In the genomic region with DNA sequence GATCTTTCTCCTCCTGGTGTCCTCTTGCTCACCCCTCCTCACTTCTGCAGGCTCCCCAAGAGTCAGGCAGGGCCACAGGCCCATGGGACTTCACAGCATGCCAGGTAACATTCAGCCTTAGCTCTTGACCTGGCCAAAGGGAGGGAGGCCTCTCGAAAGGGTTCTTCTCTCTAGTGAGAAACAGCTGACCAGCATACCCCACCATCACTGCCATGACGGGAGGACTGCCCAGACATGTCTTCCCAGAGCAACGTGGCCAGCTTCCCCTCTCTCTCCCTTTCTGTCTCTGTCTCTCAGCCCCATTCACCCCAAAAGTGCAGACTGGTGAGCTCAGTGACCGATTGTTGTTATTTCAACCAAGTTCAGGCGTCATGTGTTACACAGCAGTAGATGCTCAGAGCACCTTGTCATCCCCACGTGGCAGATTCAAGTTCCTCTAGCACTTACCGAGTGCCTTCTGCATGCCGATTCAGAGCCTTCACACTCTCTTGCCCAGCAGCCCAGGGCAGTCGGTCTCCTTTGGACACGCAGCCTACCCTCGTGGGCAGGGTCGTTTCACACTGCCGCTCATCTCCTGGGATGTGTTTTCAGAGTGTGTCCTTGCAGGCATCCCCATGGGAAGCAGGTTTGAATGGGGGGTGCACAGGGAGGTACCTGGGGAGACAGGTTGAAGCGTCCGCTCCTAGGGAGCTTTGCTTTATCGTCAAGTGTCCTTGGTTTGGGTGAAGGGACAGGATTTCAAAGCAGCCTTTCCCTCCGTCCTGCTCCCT, we compare ENCODE assay signal across 23 cellular contexts.
A peak's percentile ranks its signal among the peaks of the same experiment; 100 is the strongest.
DNase-seq lines count a peak whose midpoint lies in the region; ATAC-seq, FAIRE-seq and TF ChIP-seq lines count a peak whose summit lies in the region.
"Had no signal": no experiment of that assay in that cellular context is flagged by ENCODE, and none has a peak within 500 bp of the region (broad histone marks: within the 10 kb centered on the region; RNA-seq: fewer than 3 reads in every experiment).

No MANE protein-coding gene starts in this region.

- no peak for FAIRE-seq in kidney (lab: Jason Lieb, UNC)
- FAIRE-seq: GM12892, H54 had no signal

- no peaks in the 10 kb centered on the region for H3K27me3 ChIP-seq in BLaER1
- no peaks in the 10 kb centered on the region for H3K27me3 ChIP-seq in BLaER1 treated with 17β-estradiol and CSF1 and Interleukin-3, amounts not matched to agents 10 nM and 100 nM
- H3K27me3 ChIP-seq in sigmoid colon, result no peaks in the 10 kb centered on the region

- H3K9ac ChIP-seq in BLaER1, result no peak overlapping the region
- 0 out of 22 replicates have a peak overlapping the region, but pooled peaks of 1 of the 11 experiments have one; percentile 21 for H3K9ac ChIP-seq in BLaER1 treated with 17β-estradiol and CSF1 and Interleukin-3, amounts not matched to agents 10 nM and 100 nM
- no peak overlapping the region for H3K9ac ChIP-seq in kidney (ENCODE audit: low read length in 2 of 2)

- H3K4me3 ChIP-seq in BLaER1 (no peak overlapping the region), kidney (ENCODE audit: low read length in 2 of 2) (no peak overlapping the region), sigmoid colon (no peak overlapping the region)
- no peak overlapping the region for H3K4me3 ChIP-seq in BLaER1 treated with 17β-estradiol and CSF1 and Interleukin-3, amounts not matched to agents 10 nM and 100 nM
- H3K4me3 ChIP-seq: PC-9, SJCRH30 had no signal

- no peak for TF ChIP-seq POLR2A in sigmoid colon (IDR thresholded peaks at IDR 0.05)

- H4K20me1 ChIP-seq in BLaER1, result no peaks in the 10 kb centered on the region
- H4K20me1 ChIP-seq in BLaER1 treated with 17β-estradiol and CSF1 and Interleukin-3, amounts not matched to agents 10 nM and 100 nM, result no peaks in the 10 kb centered on the region

- H3K36me3 ChIP-seq in BLaER1, result no peaks in the 10 kb centered on the region
- no peaks in the 10 kb centered on the region for H3K36me3 ChIP-seq in BLaER1 treated with 17β-estradiol and CSF1 and Interleukin-3, amounts not matched to agents 10 nM and 100 nM
- no peaks in the 10 kb centered on the region for H3K36me3 ChIP-seq in kidney (ENCODE audit: control insufficient read depth in 1 of 2, insufficient read depth in 2 of 2, low read length in 2 of 2)
- no peaks in the 10 kb centered on the region for H3K36me3 ChIP-seq in sigmoid colon
- H3K36me3 ChIP-seq: SJCRH30 had no signal

- WGBS in sigmoid colon, 2 donors, result 82 to 89% methylated on average over 17 of the region's 17 CpGs

- H3K9me3 ChIP-seq in BLaER1, result peaks cover 21% of the 10 kb centered on the region
- peaks cover 11 to 26% (median 18%) of the 10 kb centered on the region in 11 experiments for H3K9me3 ChIP-seq in BLaER1 treated with 17β-estradiol and CSF1 and Interleukin-3, amounts not matched to agents 10 nM and 100 nM (replicated peaks in 1 of 11)
- H3K9me3 ChIP-seq in kidney (ENCODE audit: control insufficient read depth in 1 of 2, low read length in 2 of 2), result no peaks in the 10 kb centered on the region
- H3K9me3 ChIP-seq in sigmoid colon, result peaks cover 0 to 5% (median 2%) of the 10 kb centered on the region in 4 donors
- H3K9me3 ChIP-seq: SJCRH30 had no signal

- intact Hi-C loops in kidney (cut with DNase I) (no loop called here), sigmoid colon (cut with DNase I) (no loop called here)

- H3K27ac ChIP-seq in BLaER1 (peak overlapping the region; percentile 31; the same call in 1 of the 2 replicates), kidney (ENCODE audit: low read depth in 2 of 2, low read length in 2 of 2) (no peak overlapping the region), sigmoid colon (no peak overlapping the region)
- H3K27ac ChIP-seq in BLaER1 treated with 17β-estradiol and CSF1 and Interleukin-3, amounts not matched to agents 10 nM and 100 nM, result no peak overlapping the region
- H3K27ac ChIP-seq: HL-60, PC-9, RWPE1, SJCRH30 had no signal

- DNase-seq in kidney, result peak; percentile 25
- peak; percentile 51 for DNase-seq in sigmoid colon
- no peak for DNase-seq in NCI-H1436 treated with DMSO at 0.1 percent for 48 hours (lab: John Stamatoyannopoulos, UW)
- DNase-seq in NAMALWA (ENCODE audit: low spot score), result no peak
- DNase-seq: ACHN, DMS79, HFFc6, IMR-90, Karpas-422, NCI-H1048, NCI-H1436, NCI-H2029, NCI-H345, NCI-H526, PC-9, SJCRH30 had no signal

- H3K4me1 ChIP-seq in BLaER1, result peaks cover 92% of the 10 kb centered on the region
- peaks cover 0 to 82% (median 59%) of the 10 kb centered on the region in 10 experiments; a peak in 16 of 20 replicates for H3K4me1 ChIP-seq in BLaER1 treated with 17β-estradiol and CSF1 and Interleukin-3, amounts not matched to agents 10 nM and 100 nM
- H3K4me1 ChIP-seq in kidney (ENCODE audit: control insufficient read depth in 1 of 2, insufficient read depth in 1 of 2, low read depth in 1 of 2, low read length in 2 of 2), result peaks cover 0 to 2% of the 10 kb centered on the region in 2 donors
- H3K4me1 ChIP-seq in sigmoid colon, result no peaks in the 10 kb centered on the region
- H3K4me1 ChIP-seq: SJCRH30 had no signal

- ATAC-seq in GM18909 (IDR thresholded peaks at IDR 0.05; ENCODE audit: poor library complexity, unreplicated experiment), result no peak

- no peak for TF ChIP-seq CTCF in kidney (IDR thresholded peaks at IDR 0.05; ENCODE audit: borderline replicate concordance, extremely low read depth, insufficient read depth)
- no peak for TF ChIP-seq CTCF in sigmoid colon (IDR thresholded peaks at IDR 0.05)

- TF ChIP-seq EP300 in sigmoid colon (IDR thresholded peaks at IDR 0.05), result no peak

- peak overlapping the region; percentile 64 for H3K4me2 ChIP-seq in BLaER1
- peak overlapping the region in 8 of 11 experiments; percentile 37 to 76 (median 66); a peak in 14 of 22 replicates for H3K4me2 ChIP-seq in BLaER1 treated with 17β-estradiol and CSF1 and Interleukin-3, amounts not matched to agents 10 nM and 100 nM
- H3K4me2 ChIP-seq: PC-9 had no signal

Comparison
In these comparisons a context has a peak if more than half of its experiments do, and no peak if none do; other contexts are left out.
1. DNase-seq: peak in kidney (single experiment) and sigmoid colon (single experiment); none in NCI-H1436 treated with DMSO at 0.1 percent for 48 hours (single experiment) and NAMALWA (single experiment).